ENCODE assay signal across 1 cellular context in genomic region chr10:101939273-101939635, GRCh38.
TF ChIP-seq lines count a peak whose summit lies in the region.

No MANE protein-coding gene starts in this region.

TF ChIP-seq in HCT116, 20 proteins besides CTCF, POLR2A, EP300 and RAD21 (continued from another document):
- no peak for TF ChIP-seq ELF1 (IDR thresholded peaks at IDR 0.05; ENCODE audit: borderline replicate concordance, low read depth)
- no peak for TF ChIP-seq EGR1 (IDR thresholded peaks at IDR 0.05; ENCODE audit: low read depth)
- TF ChIP-seq EZH2phosphoT487 (IDR thresholded peaks at IDR 0.05; ENCODE audit: borderline replicate concordance) = no peak
- TF ChIP-seq ZNF274 (IDR thresholded peaks at IDR 0.05; ENCODE audit: low read depth, low read length) = no peak
- TF ChIP-seq ATF3 (IDR thresholded peaks at IDR 0.05) = peak; percentile 88
- TF ChIP-seq SRF (IDR thresholded peaks at IDR 0.05; ENCODE audit: low read depth) = peak; percentile 99
- no peak for TF ChIP-seq REST (IDR thresholded peaks at IDR 0.05; ENCODE audit: low read depth)
- no peak for TF ChIP-seq EZH2 (IDR thresholded peaks at IDR 0.05)
- TF ChIP-seq CBX3 (IDR thresholded peaks at IDR 0.05; ENCODE audit: low read depth) = peak; percentile 86
- TF ChIP-seq ZFX (IDR thresholded peaks at IDR 0.05) = no peak
